In genomic region chr3:98901465-98902174, GRCh38 we compare ENCODE assay signal across 8 cellular contexts. TPM values are rescaled to one million over a fixed set of nuclear protein-coding genes. Genes with fewer than 3 reads are reported as not detected.
DNase-seq lines count a peak whose midpoint lies in the region; FAIRE-seq and TF ChIP-seq lines count a peak whose summit lies in the region.

A gene with protein sequence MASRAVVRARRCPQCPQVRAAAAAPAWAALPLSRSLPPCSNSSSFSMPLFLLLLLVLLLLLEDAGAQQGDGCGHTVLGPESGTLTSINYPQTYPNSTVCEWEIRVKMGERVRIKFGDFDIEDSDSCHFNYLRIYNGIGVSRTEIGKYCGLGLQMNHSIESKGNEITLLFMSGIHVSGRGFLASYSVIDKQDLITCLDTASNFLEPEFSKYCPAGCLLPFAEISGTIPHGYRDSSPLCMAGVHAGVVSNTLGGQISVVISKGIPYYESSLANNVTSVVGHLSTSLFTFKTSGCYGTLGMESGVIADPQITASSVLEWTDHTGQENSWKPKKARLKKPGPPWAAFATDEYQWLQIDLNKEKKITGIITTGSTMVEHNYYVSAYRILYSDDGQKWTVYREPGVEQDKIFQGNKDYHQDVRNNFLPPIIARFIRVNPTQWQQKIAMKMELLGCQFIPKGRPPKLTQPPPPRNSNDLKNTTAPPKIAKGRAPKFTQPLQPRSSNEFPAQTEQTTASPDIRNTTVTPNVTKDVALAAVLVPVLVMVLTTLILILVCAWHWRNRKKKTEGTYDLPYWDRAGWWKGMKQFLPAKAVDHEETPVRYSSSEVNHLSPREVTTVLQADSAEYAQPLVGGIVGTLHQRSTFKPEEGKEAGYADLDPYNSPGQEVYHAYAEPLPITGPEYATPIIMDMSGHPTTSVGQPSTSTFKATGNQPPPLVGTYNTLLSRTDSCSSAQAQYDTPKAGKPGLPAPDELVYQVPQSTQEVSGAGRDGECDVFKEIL (minus strand): TSS chr3:98901695. CDS start chr3:98901326, 369 bp downstream.

- no peak for TF ChIP-seq CTCF in fibroblast of villous mesenchyme (IDR thresholded peaks at IDR 0.05; ENCODE audit: insufficient read depth, low read depth, low read length)
- no peak for TF ChIP-seq CTCF in nephron progenitor cell (IDR thresholded peaks at IDR 0.05)

- peak within 1 kb of the TSS; percentile 84 for H3K4me3 ChIP-seq in fibroblast of villous mesenchyme (ENCODE audit: low read depth, low read length)

- H3K4me3 Mint-ChIP-seq in nephron progenitor cell = peak within 1 kb of the TSS; percentile 96
- H3K4me3 Mint-ChIP-seq in stimulated activated naive CD8-positive, alpha-beta T cell treated with anti-CD3 and anti-CD28 coated beads, Interleukin-15, Interleukin-2, amounts not matched to agents 100 ng/mL and 50 ng/mL, for 24 hours = peak within 1 kb of the TSS; percentile 86

- peak; percentile 98 for FAIRE-seq in H54 (lab: Jason Lieb, UNC)

- peaks cover 3% of the 10 kb centered on the region for H3K27me3 Mint-ChIP-seq in nephron progenitor cell (ENCODE audit: low read depth, poor library complexity)
- peaks cover 27% of the 10 kb centered on the region for H3K27me3 Mint-ChIP-seq in stimulated activated naive CD8-positive, alpha-beta T cell treated with anti-CD3 and anti-CD28 coated beads, Interleukin-15, Interleukin-2, amounts not matched to agents 100 ng/mL and 50 ng/mL, for 24 hours

- DNase-seq in EL = peak; percentile 100
- peak; percentile 78 for DNase-seq in H54 (ENCODE audit: insufficient read length, low spot score)
- DNase-seq in LoVo (ENCODE audit: low spot score) = peak; percentile 97
- DNase-seq in SIG-M5 (lab: John Stamatoyannopoulos, UW) = peak; percentile 93
- DNase-seq in activated naive CD4-positive, alpha-beta T cell (lab: John Stamatoyannopoulos, UW) = peak; percentile 76 to 90 (median 82)
- peak; percentile 99 for DNase-seq in fibroblast of villous mesenchyme (ENCODE audit: low read depth)
- peak; percentile 97 for DNase-seq in nephron progenitor cell

- H3K36me3 Mint-ChIP-seq in nephron progenitor cell (ENCODE audit: low read depth) = peaks cover 11% of the 10 kb centered on the region
- no peaks in the 10 kb centered on the region for H3K36me3 Mint-ChIP-seq in stimulated activated naive CD8-positive, alpha-beta T cell treated with anti-CD3 and anti-CD28 coated beads, Interleukin-15, Interleukin-2, amounts not matched to agents 100 ng/mL and 50 ng/mL, for 24 hours (ENCODE audit: low read depth)

- peaks cover 46% of the 10 kb centered on the region for H3K4me1 Mint-ChIP-seq in nephron progenitor cell
- H3K4me1 Mint-ChIP-seq in stimulated activated naive CD8-positive, alpha-beta T cell treated with anti-CD3 and anti-CD28 coated beads, Interleukin-15, Interleukin-2, amounts not matched to agents 100 ng/mL and 50 ng/mL, for 24 hours (ENCODE audit: low read depth) = peaks cover 25% of the 10 kb centered on the region

- peaks cover 9% of the 10 kb centered on the region for H3K9me3 Mint-ChIP-seq in nephron progenitor cell
- H3K9me3 Mint-ChIP-seq in stimulated activated naive CD8-positive, alpha-beta T cell treated with anti-CD3 and anti-CD28 coated beads, Interleukin-15, Interleukin-2, amounts not matched to agents 100 ng/mL and 50 ng/mL, for 24 hours = no peaks in the 10 kb centered on the region

- peak within 1 kb of the TSS; percentile 88 for H3K27ac Mint-ChIP-seq in nephron progenitor cell
- peak within 1 kb of the TSS; percentile 58 for H3K27ac Mint-ChIP-seq in stimulated activated naive CD8-positive, alpha-beta T cell treated with anti-CD3 and anti-CD28 coated beads, Interleukin-15, Interleukin-2, amounts not matched to agents 100 ng/mL and 50 ng/mL, for 24 hours

- peak; percentile 98 for TF ChIP-seq POLR2A in H54 (IDR thresholded peaks at IDR 0.05; ENCODE audit: low read depth, low read length)

RNA-seq across cellular contexts. Expression of the gene that starts here (rescaled TPM):
- total RNA-seq in fibroblast of villous mesenchyme = 225 and 300 TPM in 2 replicates

Comparison
In these comparisons a context has a peak if more than half of its experiments do, and no peak if none do; other contexts are left out.
1. Peak in every context shown above with its lines: DNase-seq and H3K4me3 ChIP-seq.